Comparison of ENCODE assay signal across 11 cellular contexts in genomic region chr2:68742638-68743037, GRCh38. TPM values are rescaled to one million over a fixed set of nuclear protein-coding genes. Genes with fewer than 3 reads are reported as not detected.
DNase-seq lines count a peak whose midpoint lies in the region; ATAC-seq and TF ChIP-seq lines count a peak whose summit lies in the region.
"Had no signal": no experiment of that assay in that cellular context is flagged by ENCODE, and none has a peak within 500 bp of the region (broad histone marks: within the 10 kb centered on the region; RNA-seq: fewer than 3 reads in every experiment).

No MANE protein-coding gene starts in this region.

- no peak overlapping the region for H3K27ac ChIP-seq in hepatocyte
- H3K27ac ChIP-seq: breast epithelium had no signal

- intact Hi-C loops in mucosa of descending colon (cut with DNase I, micrococcal nuclease) = loop anchor here in 1 of 2 donors (10.0 kb wide), 1 partner anchor 182 kb away; no protein-coding TSS in a partner anchor

- no peak for TF ChIP-seq CTCF in mucosa of descending colon (IDR thresholded peaks at IDR 0.05)
- no peak for TF ChIP-seq CTCF in hepatocyte (IDR thresholded peaks at IDR 0.05; ENCODE audit: poor library complexity)

- H3K79me2 ChIP-seq in hepatocyte = no peaks in the 10 kb centered on the region

- H3K9me3 Mint-ChIP-seq in T-helper 2 cell treated with Interferon-gamma antibody and Interleukin-4, amounts not matched to agents 5 μg/mL and 100 μg/mL, for 36 hours = no peaks in the 10 kb centered on the region

- H3K36me3 ChIP-seq in mucosa of descending colon (ENCODE audit: low read depth) = no peaks in the 10 kb centered on the region
- H3K36me3 ChIP-seq in hepatocyte (replicated peaks; ENCODE audit: insufficient read depth, low read depth) = no peaks in the 10 kb centered on the region
- H3K36me3 ChIP-seq: breast epithelium had no signal

- H3K4me3 Mint-ChIP-seq in T-helper 2 cell treated with Interferon-gamma antibody and Interleukin-4, amounts not matched to agents 5 μg/mL and 100 μg/mL, for 36 hours = peak overlapping the region; percentile 56
- H3K4me3 Mint-ChIP-seq: WTC11 had no signal

- peak overlapping the region; percentile 73 for H3K27ac Mint-ChIP-seq in T-helper 2 cell treated with Interferon-gamma antibody and Interleukin-4, amounts not matched to agents 5 μg/mL and 100 μg/mL, for 36 hours
- H3K27ac Mint-ChIP-seq: WTC11 had no signal

- no peaks in the 10 kb centered on the region for H3K27me3 Mint-ChIP-seq in T-helper 2 cell treated with Interferon-gamma antibody and Interleukin-4, amounts not matched to agents 5 μg/mL and 100 μg/mL, for 36 hours (ENCODE audit: low read depth)

- ATAC-seq in HG02759 (IDR thresholded peaks at IDR 0.05; ENCODE audit: unreplicated experiment) (peak; percentile 35), mucosa of descending colon (peak; percentile 29), GM19452 (IDR thresholded peaks at IDR 0.05; ENCODE audit: unreplicated experiment) (no peak)
- ATAC-seq: WTC11 had no signal

- DNase-seq in GF-D8 (lab: John Stamatoyannopoulos, UW) (peak; percentile 42), mucosa of descending colon (peak in 1 of 3 donors; percentile 7), hepatocyte (ENCODE audit: low spot score) (no peak), DMS53 treated with DMSO at 0.1 percent for 48 hours (lab: John Stamatoyannopoulos, UW; ENCODE audit: unreplicated experiment) (no peak)
- peak; percentile 4 for DNase-seq in T-helper 2 cell treated with Interferon-gamma antibody and Interleukin-4, amounts not matched to agents 5 μg/mL and 100 μg/mL, for 36 hours (ENCODE audit: low spot score)
- DNase-seq: mesenchymal stem cell, NCI-H446 had no signal

- H3K27me3 ChIP-seq in hepatocyte = no peaks in the 10 kb centered on the region
- H3K27me3 ChIP-seq: breast epithelium had no signal

- H2AFZ ChIP-seq in hepatocyte = no peak overlapping the region

- H3K4me1 Mint-ChIP-seq in T-helper 2 cell treated with Interferon-gamma antibody and Interleukin-4, amounts not matched to agents 5 μg/mL and 100 μg/mL, for 36 hours (ENCODE audit: low read depth) = peaks cover 83% of the 10 kb centered on the region

- H3K9me3 ChIP-seq in mucosa of descending colon (no peaks in the 10 kb centered on the region), hepatocyte (ENCODE audit: low read depth) (no peaks in the 10 kb centered on the region)
- H3K9me3 ChIP-seq: breast epithelium had no signal

- H4K20me1 ChIP-seq in hepatocyte (ENCODE audit: insufficient read depth, poor library complexity, severe bottlenecking) = no peaks in the 10 kb centered on the region

- H3K4me1 ChIP-seq in mucosa of descending colon (ENCODE audit: low read depth) (no peaks in the 10 kb centered on the region), hepatocyte (ENCODE audit: insufficient read depth) (no peaks in the 10 kb centered on the region)
- H3K4me1 ChIP-seq: breast epithelium had no signal

- H3K36me3 Mint-ChIP-seq in T-helper 2 cell treated with Interferon-gamma antibody and Interleukin-4, amounts not matched to agents 5 μg/mL and 100 μg/mL, for 36 hours (ENCODE audit: low read depth) = peaks cover 71% of the 10 kb centered on the region

- no peak overlapping the region for H3K4me3 ChIP-seq in mucosa of descending colon
- H3K4me3 ChIP-seq in hepatocyte = no peak overlapping the region
- H3K4me3 ChIP-seq: breast epithelium had no signal

- no peak overlapping the region for H3K4me2 ChIP-seq in hepatocyte

- no peaks in the 10 kb centered on the region for H3K9me2 ChIP-seq in hepatocyte (replicated peaks; ENCODE audit: insufficient read depth)

RNA-seq across cellular contexts. Expression of gene ARHGAP25, which starts 8.0 kb away (rescaled TPM):
- total RNA-seq in mucosa of descending colon (1 to 10 TPM; 3.1 to 8.8 (median 8.2) TPM), hepatocyte (0.47 TPM in 1 of 2 replicates, not detected in the other)
- 0.12 and 0.21 TPM in 2 replicates for polyA plus RNA-seq in hepatocyte

Comparison
In these comparisons a context has a peak if more than half of its experiments do, and no peak if none do; other contexts are left out.
1. DNase-seq: peak in GF-D8 (single experiment) and T-helper 2 cell treated with Interferon-gamma antibody and Interleukin-4, amounts not matched to agents 5 μg/mL and 100 μg/mL, for 36 hours (single experiment); none in hepatocyte (single experiment) and DMS53 treated with DMSO at 0.1 percent for 48 hours (single experiment).